Comparison of ENCODE assay signal across 16 cellular contexts in the genomic region with DNA sequence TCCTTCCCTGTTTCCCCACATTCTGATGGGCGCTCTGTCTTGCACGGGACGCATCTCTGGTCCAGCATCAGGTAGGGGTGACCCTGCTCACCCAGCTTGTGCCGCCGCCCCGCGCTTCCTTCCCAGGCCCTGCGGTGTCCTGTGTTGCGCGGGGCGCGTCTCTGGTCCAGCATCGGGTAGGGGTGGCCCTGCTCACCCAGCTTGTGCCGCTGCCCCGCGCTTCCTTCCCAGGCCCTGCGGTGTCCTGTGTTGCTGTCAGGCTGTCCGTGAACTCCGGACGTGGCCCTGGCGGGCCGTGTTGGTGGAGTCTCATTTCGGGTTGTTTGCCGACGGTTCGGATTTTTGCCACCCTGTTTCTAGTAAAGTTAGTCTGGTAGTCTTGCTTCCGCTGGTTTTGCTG. TPM values are rescaled to one million over a fixed set of nuclear protein-coding genes. Genes with fewer than 3 reads are reported as not detected.
DNase-seq lines count a peak whose midpoint lies in the region; ATAC-seq and TF ChIP-seq lines count a peak whose summit lies in the region.
"Had no signal": no experiment of that assay in that cellular context is flagged by ENCODE, and none has a peak within 500 bp of the region (broad histone marks: within the 10 kb centered on the region; RNA-seq: fewer than 3 reads in every experiment).

No MANE protein-coding gene starts in this region.

- no peak overlapping the region for H3K9ac ChIP-seq in trophoblast cell (ENCODE audit: low read length)

- H3K27me3 Mint-ChIP-seq in activated CD4-positive, alpha-beta T cell treated with anti-CD3 and anti-CD28 coated beads, Interleukin-2, amount 10 ng/mL, durations not matched to agents 7 days and 5 days = no peaks in the 10 kb centered on the region
- no peaks in the 10 kb centered on the region for H3K27me3 Mint-ChIP-seq in CD8-positive, alpha-beta T cell (ENCODE audit: low read depth)
- no peaks in the 10 kb centered on the region for H3K27me3 Mint-ChIP-seq in effector memory CD8-positive, alpha-beta T cell

- peaks cover 4% of the 10 kb centered on the region for H3K36me3 ChIP-seq in CD8-positive, alpha-beta T cell (ENCODE audit: insufficient read depth, low read length)
- H3K36me3 ChIP-seq in trophoblast cell (ENCODE audit: control insufficient read depth in 1 of 2, insufficient read depth in 2 of 2, low read length in 2 of 2) = peaks cover 3% of the 10 kb centered on the region in 2 experiments

- no peak overlapping the region for H4K12ac ChIP-seq in trophoblast cell (ENCODE audit: low read depth, low read length)

- peaks cover 22% of the 10 kb centered on the region for H3K4me1 Mint-ChIP-seq in activated CD4-positive, alpha-beta T cell treated with anti-CD3 and anti-CD28 coated beads, Interleukin-2, amount 10 ng/mL, durations not matched to agents 7 days and 5 days
- H3K4me1 Mint-ChIP-seq in CD8-positive, alpha-beta T cell (ENCODE audit: low read depth) = peaks cover 70% of the 10 kb centered on the region
- H3K4me1 Mint-ChIP-seq in effector memory CD8-positive, alpha-beta T cell (ENCODE audit: low read depth in 2 of 2) = peaks cover 59 to 68% of the 10 kb centered on the region in 2 donors

- no peak for TF ChIP-seq CTCF in CD8-positive, alpha-beta T cell (IDR thresholded peaks at IDR 0.05)

- H2BK12ac ChIP-seq in trophoblast cell (ENCODE audit: low read length) = no peak overlapping the region

- WGBS in trophoblast cell (ENCODE audit: extremely low coverage, insufficient coverage, insufficient read length) = no CpG with 5 or more reads among the region's 27 CpGs

- no peaks in the 10 kb centered on the region for H3K9me3 ChIP-seq in CD8-positive, alpha-beta T cell (ENCODE audit: low read length)
- no peaks in the 10 kb centered on the region for H3K9me3 ChIP-seq in trophoblast cell (ENCODE audit: insufficient read depth, low read depth, low read length)

- no peak overlapping the region for H2AK5ac ChIP-seq in trophoblast cell (ENCODE audit: low read length)

- peak overlapping the region; percentile 96 for H3K4ac ChIP-seq in trophoblast cell (ENCODE audit: low read depth, low read length)

- H3K36me3 Mint-ChIP-seq in activated CD4-positive, alpha-beta T cell treated with anti-CD3 and anti-CD28 coated beads, Interleukin-2, amount 10 ng/mL, durations not matched to agents 7 days and 5 days (ENCODE audit: low read depth) = peaks cover 6% of the 10 kb centered on the region
- H3K36me3 Mint-ChIP-seq in CD8-positive, alpha-beta T cell = peaks cover 8% of the 10 kb centered on the region
- peaks cover 33% of the 10 kb centered on the region for H3K36me3 Mint-ChIP-seq in effector memory CD8-positive, alpha-beta T cell (ENCODE audit: insufficient read depth)

- no peak for ATAC-seq in CD8-positive, alpha-beta T cell
- no peak for ATAC-seq in effector memory CD8-positive, alpha-beta T cell (replicated peaks)
- ATAC-seq: SK-N-SH treated with all-trans-retinoic acid at 6 μM for 48 hours had no signal

- no peak for DNase-seq in activated CD4-positive, alpha-beta T cell treated with anti-CD3 and anti-CD28 coated beads, Interleukin-2, amount 10 ng/mL, durations not matched to agents 7 days and 5 days
- DNase-seq in activated CD4-positive, alpha-beta T cell treated with anti-CD3 and anti-CD28 coated beads, Interleukin-2, amount 50 U/mL, for 4 hours = no peak
- DNase-seq in CD8-positive, alpha-beta T cell = no peak
- DNase-seq in effector memory CD8-positive, alpha-beta T cell = no peak
- DNase-seq in trophoblast cell (no peak), kidney glomerular epithelial cell (lab: John Stamatoyannopoulos, UW) (no peak), NCI-H2107 treated with DMSO at 0.1 percent for 48 hours (lab: John Stamatoyannopoulos, UW; ENCODE audit: unreplicated experiment) (no peak), A172 (ENCODE audit: low spot score) (no peak)
- DNase-seq: GF-D8, Kasumi-1, NCI-H1417, NCI-H2029, NCI-H510A, SHP77 had no signal

- H2BK120ac ChIP-seq in trophoblast cell (ENCODE audit: insufficient read depth, low read length, poor library complexity) = no peak overlapping the region

- no peaks in the 10 kb centered on the region for H3K9me3 Mint-ChIP-seq in activated CD4-positive, alpha-beta T cell treated with anti-CD3 and anti-CD28 coated beads, Interleukin-2, amount 10 ng/mL, durations not matched to agents 7 days and 5 days
- H3K9me3 Mint-ChIP-seq in CD8-positive, alpha-beta T cell = no peaks in the 10 kb centered on the region
- no peaks in the 10 kb centered on the region for H3K9me3 Mint-ChIP-seq in effector memory CD8-positive, alpha-beta T cell

- CTCF ChIA-PET in activated CD4-positive, alpha-beta T cell treated with anti-CD3 and anti-CD28 coated beads, Interleukin-2, amount 10 ng/mL, durations not matched to agents 7 days and 5 days (lab: Charles Lee) = interaction anchor here (0.5 kb wide), 1 partner anchor 204 kb away, joined by 3 read pairs; no protein-coding TSS in a partner anchor
- CTCF ChIA-PET in CD8-positive, alpha-beta T cell (lab: Charles Lee) = no interaction called here

- H2AFZ ChIP-seq in trophoblast cell (ENCODE audit: insufficient read depth, low read length, poor library complexity) = no peak overlapping the region

- H3K27ac Mint-ChIP-seq in activated CD4-positive, alpha-beta T cell treated with anti-CD3 and anti-CD28 coated beads, Interleukin-2, amount 10 ng/mL, durations not matched to agents 7 days and 5 days = peak overlapping the region; percentile 57
- peak overlapping the region; percentile 18 for H3K27ac Mint-ChIP-seq in CD8-positive, alpha-beta T cell
- peak overlapping the region; percentile 41 to 88 for H3K27ac Mint-ChIP-seq in effector memory CD8-positive, alpha-beta T cell

- no peak overlapping the region for H3K27ac ChIP-seq in CD8-positive, alpha-beta T cell (ENCODE audit: low read depth, low read length)
- no peak overlapping the region for H3K27ac ChIP-seq in trophoblast cell (ENCODE audit: low read depth, low read length)
- H3K27ac ChIP-seq: 22Rv1 had no signal

- H3K4me3 Mint-ChIP-seq in activated CD4-positive, alpha-beta T cell treated with anti-CD3 and anti-CD28 coated beads, Interleukin-2, amount 10 ng/mL, durations not matched to agents 7 days and 5 days = no peak overlapping the region
- H3K4me3 Mint-ChIP-seq in CD8-positive, alpha-beta T cell = no peak overlapping the region
- H3K4me3 Mint-ChIP-seq in effector memory CD8-positive, alpha-beta T cell = peak overlapping the region in 1 of 2 donors; percentile 41

- no peak overlapping the region for H4K8ac ChIP-seq in trophoblast cell (ENCODE audit: low read depth, low read length)

- no peak overlapping the region for H3K14ac ChIP-seq in trophoblast cell (ENCODE audit: low read length)

- H3K79me1 ChIP-seq in trophoblast cell (ENCODE audit: low read length) = peaks cover 19% of the 10 kb centered on the region

- peaks cover 48% of the 10 kb centered on the region for H3K79me2 ChIP-seq in trophoblast cell (ENCODE audit: control insufficient read depth, insufficient read depth, low read length, poor library complexity)

- H2BK5ac ChIP-seq in trophoblast cell (ENCODE audit: low read depth, low read length, poor library complexity) = no peak overlapping the region

- H3K4me1 ChIP-seq in CD8-positive, alpha-beta T cell (ENCODE audit: insufficient read depth, low read length) = peaks cover 83% of the 10 kb centered on the region
- H3K4me1 ChIP-seq in trophoblast cell (ENCODE audit: control insufficient read depth in 1 of 2, insufficient read depth in 2 of 2, low read length in 2 of 2) = peaks cover 49 to 69% of the 10 kb centered on the region in 2 experiments

- no peak overlapping the region for H3K23ac ChIP-seq in trophoblast cell (ENCODE audit: low read length)

- no peaks in the 10 kb centered on the region for H3K27me3 ChIP-seq in CD8-positive, alpha-beta T cell (ENCODE audit: insufficient read depth, low read length)
- H3K27me3 ChIP-seq in trophoblast cell (ENCODE audit: insufficient read depth, low read length) = no peaks in the 10 kb centered on the region

- H4K91ac ChIP-seq in trophoblast cell (ENCODE audit: low read depth, low read length) = no peak overlapping the region

- intact Hi-C loops in CD8-positive, alpha-beta T cell (cut with DNase I, micrococcal nuclease) = no loop called here

- peak overlapping the region; percentile 17 for H3K18ac ChIP-seq in trophoblast cell (ENCODE audit: low read length)

- H3K4me2 ChIP-seq in trophoblast cell (ENCODE audit: low read length) = no peak overlapping the region

- no peak overlapping the region for H3K4me3 ChIP-seq in CD8-positive, alpha-beta T cell (ENCODE audit: low read depth, low read length)
- H3K4me3 ChIP-seq in trophoblast cell (ENCODE audit: low read depth, low read length) = no peak overlapping the region

- POLR2A ChIA-PET in activated CD4-positive, alpha-beta T cell treated with anti-CD3 and anti-CD28 coated beads, Interleukin-2, amount 10 ng/mL, durations not matched to agents 7 days and 5 days (lab: Charles Lee) = no interaction called here
- POLR2A ChIA-PET in CD8-positive, alpha-beta T cell (lab: Charles Lee) = no interaction called here

RNA-seq across cellular contexts. Expression of a gene that starts 6.8 kb away (rescaled TPM):
- total RNA-seq in activated CD4-positive, alpha-beta T cell treated with anti-CD3 and anti-CD28 coated beads, Interleukin-2, amount 10 ng/mL, durations not matched to agents 7 days and 5 days = 10 to 100 TPM; 49.8 to 51.1 TPM
- 10 to 100 TPM; 78.5 to 82.0 TPM for total RNA-seq in CD8-positive, alpha-beta T cell
- polyA plus RNA-seq in trophoblast cell (2013) = 64.1 and 68.4 TPM in 2 replicates
- 12.6 and 22.5 TPM in 2 replicates for total RNA-seq in A172 (2014; rRNA removed; shearing (Covaris generic))
